In genomic region chr10:70782401-70783055, GRCh38 we compare ENCODE assay signal across 19 cellular contexts. TPM values are rescaled to one million over a fixed set of nuclear protein-coding genes. Genes with fewer than 3 reads are reported as not detected.
"Had no signal": no experiment of that assay in that cellular context is flagged by ENCODE, and none has a peak within 500 bp of the region (broad histone marks: within the 10 kb centered on the region; RNA-seq: fewer than 3 reads in every experiment).

No MANE protein-coding gene starts in this region.

- H3K4me3 Mint-ChIP-seq: activated CD4-positive, alpha-beta T cell treated with anti-CD3 and anti-CD28 coated beads, Interleukin-2, amount 10 ng/mL, durations not matched to agents 24 days and 14 days; activated CD8-positive, alpha-beta T cell treated with anti-CD3 and anti-CD28 coated beads, Interleukin-2, amount 10 ng/mL, durations not matched to agents 7 days and 5 days; activated naive CD8-positive, alpha-beta T cell treated with anti-CD3 and anti-CD28 coated beads for 36 hours; activated T-cell treated with anti-CD3 and anti-CD28 coated beads, Interleukin-2, amount 50 U/mL, for 72 hours; brain; stimulated activated naive CD8-positive, alpha-beta T cell treated with anti-CD3 and anti-CD28 coated beads, Interleukin-15, amount 100 ng/mL, for 72 hours had no signal

- H3K27ac Mint-ChIP-seq: activated CD4-positive, alpha-beta T cell treated with anti-CD3 and anti-CD28 coated beads, Interleukin-2, amount 10 ng/mL, durations not matched to agents 24 days and 14 days; activated CD8-positive, alpha-beta T cell treated with anti-CD3 and anti-CD28 coated beads, Interleukin-2, amount 10 ng/mL, durations not matched to agents 7 days and 5 days; activated naive CD8-positive, alpha-beta T cell treated with anti-CD3 and anti-CD28 coated beads for 36 hours; activated T-cell treated with anti-CD3 and anti-CD28 coated beads, Interleukin-2, amount 50 U/mL, for 72 hours; brain; immature natural killer cell had no signal

- H3K4me3 ChIP-seq: lung, right lobe of liver, spleen, upper lobe of left lung had no signal

- DNase-seq: activated CD4-positive, alpha-beta T cell treated with anti-CD3 and anti-CD28 coated beads, Interleukin-2, amount 10 ng/mL, durations not matched to agents 24 days and 14 days; activated CD4-positive, CD25-positive, alpha-beta regulatory T cell; activated CD8-positive, alpha-beta memory T cell treated with anti-CD3 and anti-CD28 coated beads, Interleukin-2, amount 50 U/mL, for 4 hours; activated CD8-positive, alpha-beta T cell treated with anti-CD3 and anti-CD28 coated beads, Interleukin-2, amount 10 ng/mL, durations not matched to agents 7 days and 5 days; activated naive CD8-positive, alpha-beta T cell treated with anti-CD3 and anti-CD28 coated beads for 36 hours; activated T-cell treated with anti-CD3 and anti-CD28 coated beads, Interleukin-2, amount 50 U/mL, for 72 hours; cortex of kidney; effector memory CD4-positive, alpha-beta T cell; foreskin keratinocyte; immature natural killer cell; right lobe of liver; spleen; stimulated activated CD4-positive, alpha-beta T cell treated with anti-CD3 and anti-CD28 coated beads, Interleukin-1b, Interleukin-23, amount 100 ng/mL, for 48 hours; stimulated activated naive CD8-positive, alpha-beta T cell treated with anti-CD3 and anti-CD28 coated beads, Interleukin-15, amount 100 ng/mL, for 72 hours had no signal

- H3K27me3 Mint-ChIP-seq: activated naive CD8-positive, alpha-beta T cell treated with anti-CD3 and anti-CD28 coated beads for 36 hours had no signal

- H3K4me1 ChIP-seq: foreskin keratinocyte, right lobe of liver, upper lobe of left lung had no signal

- H3K9me3 ChIP-seq: right lobe of liver, spleen, upper lobe of left lung had no signal

- ATAC-seq: activated CD8-positive, alpha-beta T cell treated with anti-CD3 and anti-CD28 coated beads, Interleukin-2, amount 10 ng/mL, durations not matched to agents 7 days and 5 days; activated T-cell treated with anti-CD3 and anti-CD28 coated beads, Interleukin-2, amount 50 U/mL, for 72 hours; foreskin keratinocyte; stimulated activated naive CD8-positive, alpha-beta T cell treated with anti-CD3 and anti-CD28 coated beads, Interleukin-15, amount 100 ng/mL, for 72 hours had no signal

- H3K36me3 Mint-ChIP-seq: activated naive CD8-positive, alpha-beta T cell treated with anti-CD3 and anti-CD28 coated beads for 36 hours; brain; immature natural killer cell had no signal

- H3K9me3 Mint-ChIP-seq: activated CD4-positive, alpha-beta T cell treated with anti-CD3 and anti-CD28 coated beads, Interleukin-2, amount 10 ng/mL, durations not matched to agents 24 days and 14 days; activated naive CD8-positive, alpha-beta T cell treated with anti-CD3 and anti-CD28 coated beads for 36 hours; activated T-cell treated with anti-CD3 and anti-CD28 coated beads, Interleukin-2, amount 50 U/mL, for 72 hours; brain; immature natural killer cell; stimulated activated naive CD8-positive, alpha-beta T cell treated with anti-CD3 and anti-CD28 coated beads, Interleukin-15, amount 100 ng/mL, for 72 hours had no signal

- H3K27me3 ChIP-seq: right lobe of liver, upper lobe of left lung had no signal

- H3K36me3 ChIP-seq: right lobe of liver, spleen, upper lobe of left lung had no signal

- H3K27ac ChIP-seq: foreskin keratinocyte, right lobe of liver, upper lobe of left lung had no signal

RNA-seq across cellular contexts. Expression of gene TBATA, which starts 2.6 kb away (rescaled TPM):
- total RNA-seq: activated CD4-positive, alpha-beta T cell treated with anti-CD3 and anti-CD28 coated beads, Interleukin-2, amount 10 ng/mL, durations not matched to agents 24 days and 14 days; activated CD8-positive, alpha-beta T cell treated with anti-CD3 and anti-CD28 coated beads, Interleukin-2, amount 10 ng/mL, durations not matched to agents 7 days and 5 days; activated naive CD8-positive, alpha-beta T cell treated with anti-CD3 and anti-CD28 coated beads for 36 hours; activated T-cell treated with anti-CD3 and anti-CD28 coated beads, Interleukin-2, amount 50 U/mL, for 72 hours; foreskin keratinocyte; lung; posterior vena cava; right lobe of liver; temporal lobe; upper lobe of left lung had no signal
- polyA plus RNA-seq: foreskin keratinocyte, immature natural killer cell, lung had no signal
